In genomic region chr7:84162125-84162524, GRCh38 we compare ENCODE assay signal across 18 cellular contexts. TPM values are rescaled to one million over a fixed set of nuclear protein-coding genes. Genes with fewer than 3 reads are reported as not detected.
A peak's percentile ranks its signal among the peaks of the same experiment; 100 is the strongest.
DNase-seq lines count a peak whose midpoint lies in the region; TF ChIP-seq lines count a peak whose summit lies in the region.
"Had no signal": no experiment of that assay in that cellular context is flagged by ENCODE, and none has a peak within 500 bp of the region (broad histone marks: within the 10 kb centered on the region; RNA-seq: fewer than 3 reads in every experiment).

No MANE protein-coding gene starts in this region.

- H3K79me2 ChIP-seq in SK-N-SH (ENCODE audit: insufficient read depth): no peaks in the 10 kb centered on the region

- TF ChIP-seq POLR2A in transverse colon (IDR thresholded peaks at IDR 0.05): no peak

- H3K9ac ChIP-seq in SK-N-SH: no peak overlapping the region
- no peak overlapping the region for H3K9ac ChIP-seq in iPS-18a (ENCODE audit: low read length)
- H3K9ac ChIP-seq: BLaER1 had no signal

- H4K20me1 ChIP-seq in SK-N-SH (ENCODE audit: insufficient read depth): no peaks in the 10 kb centered on the region
- H4K20me1 ChIP-seq: BLaER1 had no signal

- in situ Hi-C loops in transverse colon (cut with MboI; ENCODE audit: low pct_ligation_motif_present in 1 of 4, low pct_unique_long_range_greater_than_20kb in 1 of 4, low sequenced_read_pairs in 3 of 4): no loop called here

- H3K27ac ChIP-seq in SK-N-SH (ENCODE audit: low read depth in 2 of 2, low read length in 1 of 2) (no peak overlapping the region), iPS-18a (ENCODE audit: low read length) (peak overlapping the region; percentile 10), transverse colon (peak overlapping the region in 3 of 4 donors; percentile 5 to 31 (median 18))
- H3K27ac ChIP-seq: 22Rv1, BLaER1 had no signal

- H3F3A ChIP-seq in SK-N-SH (replicated peaks; ENCODE audit: insufficient read depth): no peaks in the 10 kb centered on the region

- TF ChIP-seq EP300 in SK-N-SH (IDR thresholded peaks at IDR 0.05; ENCODE audit: borderline replicate concordance in 1 of 2, low read depth in 1 of 2, low read length in 1 of 2) (no peak), transverse colon (IDR thresholded peaks at IDR 0.05; ENCODE audit: low read depth) (no peak)

- CTCF ChIA-PET in SK-N-SH (lab: Yijun Ruan, JAX): interaction anchor here (1.2 to 1.8 kb wide), 4 partner anchors 9 to 226 kb away, joined by 3 to 6 read pairs (median 3); no protein-coding TSS in a partner anchor

- H3K4me1 ChIP-seq in SK-N-SH (ENCODE audit: control insufficient read depth in 1 of 2, insufficient read depth in 2 of 2, low read depth in 1 of 2, low read length in 1 of 2) (peaks cover 2 to 17% of the 10 kb centered on the region in 2 experiments; a peak in 2 of 4 replicates), iPS-18a (ENCODE audit: control insufficient read depth, low read depth, low read length) (peaks cover 15% of the 10 kb centered on the region), transverse colon (peaks cover 0 to 7% (median 1%) of the 10 kb centered on the region in 4 donors)
- H3K4me1 ChIP-seq: BLaER1 had no signal

- peak overlapping the region; percentile 4; the same call in 1 of the 2 replicates for H2AFZ ChIP-seq in SK-N-SH (ENCODE audit: low read depth)

- POLR2A ChIA-PET in SK-N-SH (lab: Yijun Ruan, JAX): no interaction called here

- no peaks in the 10 kb centered on the region for H3K27me3 ChIP-seq in SK-N-SH (ENCODE audit: insufficient read depth)
- H3K27me3 ChIP-seq in iPS-18a (ENCODE audit: control insufficient read depth, insufficient read depth, low read length): no peaks in the 10 kb centered on the region
- H3K27me3 ChIP-seq in transverse colon: no peaks in the 10 kb centered on the region
- H3K27me3 ChIP-seq: BLaER1 had no signal

- H3K9me2 ChIP-seq in SK-N-SH: no peaks in the 10 kb centered on the region

- no peak for TF ChIP-seq RAD21 in SK-N-SH (IDR thresholded peaks at IDR 0.05; ENCODE audit: low read length)

- TF ChIP-seq CTCF in SK-N-SH (IDR thresholded peaks at IDR 0.05) (no peak), transverse colon (IDR thresholded peaks at IDR 0.05) (no peak)

- no peaks in the 10 kb centered on the region for H3K9me3 ChIP-seq in SK-N-SH
- no peaks in the 10 kb centered on the region for H3K9me3 ChIP-seq in iPS-18a (ENCODE audit: control insufficient read depth, low read depth, low read length)
- no peaks in the 10 kb centered on the region for H3K9me3 ChIP-seq in transverse colon
- H3K9me3 ChIP-seq: BLaER1 had no signal

- intact Hi-C loops in transverse colon (cut with DNase I; ENCODE audit: low total_unique reads): no loop called here
- intact Hi-C loops in posterior vena cava (cut with DNase I): no loop called here

- peak overlapping the region; percentile 9; the same call in 1 of the 2 replicates for H3K4me2 ChIP-seq in SK-N-SH
- H3K4me2 ChIP-seq: BLaER1 had no signal

- DNase-seq in DMS 273 (lab: John Stamatoyannopoulos, UW; ENCODE audit: unreplicated experiment): peak; percentile 28
- DNase-seq in DMS 273 treated with DMSO at 0.1 percent for 48 hours (lab: John Stamatoyannopoulos, UW): no peak
- DNase-seq in SK-N-SH: no peak
- DNase-seq in transverse colon: no peak
- no peak for DNase-seq in stimulated activated CD4-positive, alpha-beta T cell treated with anti-CD3 and anti-CD28 coated beads, Interleukin-1b, Interleukin-23, amount 100 ng/mL, for 48 hours
- DNase-seq in posterior vena cava (ENCODE audit: low spot score): no peak
- DNase-seq in H4 (ENCODE audit: low spot score): no peak
- DNase-seq: CD8-positive, alpha-beta memory T cell; DMS153; HCEC 1CT; NCI-H1436; NCI-H2081 treated with DMSO at 0.1 percent for 48 hours; NCI-H2227 treated with DMSO at 0.1 percent for 48 hours; NCI-H524 treated with DMSO at 0.1 percent for 48 hours; SHP77 treated with DMSO at 0.1 percent for 48 hours had no signal

- H3K36me3 ChIP-seq in SK-N-SH (replicated peaks in 1 of 2; ENCODE audit: control insufficient read depth in 1 of 2, insufficient read depth in 2 of 2, low read length in 1 of 2) (no peaks in the 10 kb centered on the region), iPS-18a (ENCODE audit: control insufficient read depth, low read depth, low read length) (no peaks in the 10 kb centered on the region), transverse colon (no peaks in the 10 kb centered on the region)
- H3K36me3 ChIP-seq: BLaER1 had no signal

- H3K4me3 ChIP-seq in SK-N-SH (ENCODE audit: low read depth in 2 of 2, low read length in 1 of 2) (no peak overlapping the region), iPS-18a (ENCODE audit: low read length) (no peak overlapping the region), transverse colon (no peak overlapping the region)
- H3K4me3 ChIP-seq: BLaER1 had no signal

TF ChIP-seq in SK-N-SH, 30 proteins besides CTCF, POLR2A, EP300 and RAD21:
- TF ChIP-seq PBX3 (IDR thresholded peaks at IDR 0.05) (no peak), TCF12 (IDR thresholded peaks at IDR 0.05) (no peak), CHD2 (IDR thresholded peaks at IDR 0.05; ENCODE audit: low read length, partially characterized antibody) (no peak), FOSL2 (IDR thresholded peaks at IDR 0.05; ENCODE audit: borderline replicate concordance, low read depth) (no peak), FOXM1 (IDR thresholded peaks at IDR 0.05; ENCODE audit: low read depth) (no peak), EZH2phosphoT487 (IDR thresholded peaks at IDR 0.05; ENCODE audit: borderline replicate concordance, low read depth) (no peak), RCOR1 (IDR thresholded peaks at IDR 0.05; ENCODE audit: low read length) (no peak), NFIC (IDR thresholded peaks at IDR 0.05; ENCODE audit: borderline replicate concordance) (no peak), NRF1 (IDR thresholded peaks at IDR 0.05; ENCODE audit: low read depth, low read length) (no peak), GABPA (IDR thresholded peaks at IDR 0.05; ENCODE audit: low read depth) (no peak), REST (IDR thresholded peaks at IDR 0.05; ENCODE audit: low read depth, low read length) (no peak), USF2 (IDR thresholded peaks at IDR 0.05; ENCODE audit: borderline replicate concordance, low read depth, low read length) (no peak), RXRA (IDR thresholded peaks at IDR 0.05; ENCODE audit: borderline replicate concordance, low read depth) (no peak), ELF1 (IDR thresholded peaks at IDR 0.05) (no peak), POLR2AphosphoS5 (IDR thresholded peaks at IDR 0.05; ENCODE audit: low read depth, low read length) (no peak)

RNA-seq across cellular contexts. Expression of gene SEMA3A, which starts 32.5 kb away (rescaled TPM):
- 15.9 and 16.5 TPM in 2 replicates for polyA plus RNA-seq in SK-N-SH (2012; rRNA removed)
- 19.7 and 22.3 TPM in 2 replicates for polyA plus RNA-seq in SK-N-SH (2012; cell fraction: cytosol; rRNA removed)
- 9.0 and 20.4 TPM in 2 replicates for polyA plus RNA-seq in SK-N-SH (2012; cell fraction: nucleus; rRNA removed)
- 1 to 10 TPM in 3 of 4 donors, under 1 TPM in 1; 1.00 to 8.3 (median 4.7) TPM for total RNA-seq in transverse colon
- total RNA-seq in posterior vena cava: 10 to 100 TPM; 10.9 to 19.4 TPM
- 45.0 and 54.7 TPM in 2 replicates for total RNA-seq in H4 (2014; rRNA removed; shearing (Covaris generic))
- total RNA-seq: CD8-positive, alpha-beta memory T cell had no signal
- polyA plus RNA-seq: CD8-positive, alpha-beta memory T cell had no signal

Comparison
In these comparisons a context has a peak if more than half of its experiments do, and no peak if none do; other contexts are left out.
1. H3K27ac ChIP-seq: peak in iPS-18a (single experiment) and transverse colon (3 of 4); none in SK-N-SH (0 of 2).